In the genomic region with DNA sequence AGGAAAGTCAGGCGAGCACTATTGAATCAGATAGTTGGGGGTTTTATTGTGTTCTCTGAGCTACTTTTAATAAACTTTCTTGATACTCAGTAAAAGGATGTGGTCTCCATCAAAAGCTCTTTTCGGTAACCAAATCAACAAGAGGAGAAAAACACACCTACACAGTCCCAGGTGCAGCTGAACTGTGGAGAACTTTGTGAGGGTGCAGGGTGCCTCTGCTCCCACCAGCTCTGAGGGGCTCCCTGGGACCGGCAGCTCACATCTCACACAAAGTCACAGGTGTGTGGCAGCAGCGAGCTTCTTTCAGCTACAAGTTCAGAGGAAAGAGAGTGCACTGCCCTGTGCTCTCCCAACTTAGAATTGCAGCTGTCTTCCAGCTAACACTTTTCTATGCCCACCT, we compare ENCODE assay signal across 10 cellular contexts.
DNase-seq lines count a peak whose midpoint lies in the region; ATAC-seq and TF ChIP-seq lines count a peak whose summit lies in the region.
"Had no signal": no experiment of that assay in that cellular context is flagged by ENCODE, and none has a peak within 500 bp of the region (broad histone marks: within the 10 kb centered on the region; RNA-seq: fewer than 3 reads in every experiment).

No MANE protein-coding gene starts in this region.

- H3K36me3 Mint-ChIP-seq in T-helper 2 cell treated with Interferon-gamma antibody and Interleukin-4, amounts not matched to agents 5 μg/mL and 100 μg/mL, for 36 hours (ENCODE audit: low read depth): peaks cover 43% of the 10 kb centered on the region
- H3K36me3 Mint-ChIP-seq in activated naive CD4-positive, alpha-beta T cell treated with anti-CD3 and anti-CD28 coated beads for 36 hours (ENCODE audit: low read depth): peaks cover 9% of the 10 kb centered on the region

- no peaks in the 10 kb centered on the region for H3K4me1 ChIP-seq in tibial artery
- H3K4me1 ChIP-seq: parathyroid adenoma had no signal

- peak overlapping the region; percentile 70 for H3K4me3 Mint-ChIP-seq in T-helper 2 cell treated with Interferon-gamma antibody and Interleukin-4, amounts not matched to agents 5 μg/mL and 100 μg/mL, for 36 hours
- H3K4me3 Mint-ChIP-seq in activated naive CD4-positive, alpha-beta T cell treated with anti-CD3 and anti-CD28 coated beads for 36 hours: peak overlapping the region; percentile 36

- intact Hi-C loops in activated naive CD4-positive, alpha-beta T cell treated with anti-CD3 and anti-CD28 coated beads for 36 hours (cut with micrococcal nuclease): loop anchor here (1.0 to 5.0 kb wide), 12 partner anchors 21 to 1115 kb away; a partner anchor contains a TSS
- intact Hi-C loops in tibial artery (cut with DNase I; ENCODE audit: low total_unique reads): no loop called here

- TF ChIP-seq CTCF in GM13976 (IDR thresholded peaks at IDR 0.05; ENCODE audit: borderline replicate concordance, control extremely low read depth, extremely low read depth, insufficient read depth, missing control alignments) (no peak), tibial artery (IDR thresholded peaks at IDR 0.05) (no peak)

- peaks cover 57% of the 10 kb centered on the region for H3K4me1 Mint-ChIP-seq in T-helper 2 cell treated with Interferon-gamma antibody and Interleukin-4, amounts not matched to agents 5 μg/mL and 100 μg/mL, for 36 hours (ENCODE audit: low read depth)
- peaks cover 58% of the 10 kb centered on the region for H3K4me1 Mint-ChIP-seq in activated naive CD4-positive, alpha-beta T cell treated with anti-CD3 and anti-CD28 coated beads for 36 hours (ENCODE audit: low read depth)

- CTCF ChIA-PET in activated naive CD4-positive, alpha-beta T cell treated with anti-CD3 and anti-CD28 coated beads for 36 hours (lab: Charles Lee): interaction anchor here (0.6 to 3.6 kb wide), 9 partner anchors 9 to 258 kb away, joined by 3 to 31 read pairs (median 3); no protein-coding TSS in a partner anchor

- no peak overlapping the region for H3K27ac ChIP-seq in tibial artery
- H3K27ac ChIP-seq: parathyroid adenoma had no signal

- ATAC-seq in HG02798 (IDR thresholded peaks at IDR 0.05; ENCODE audit: poor library complexity, unreplicated experiment): no peak
- ATAC-seq in GM19467 (IDR thresholded peaks at IDR 0.05; ENCODE audit: unreplicated experiment): no peak

- no peak overlapping the region for H3K4me3 ChIP-seq in tibial artery

- H3K9me3 Mint-ChIP-seq in T-helper 2 cell treated with Interferon-gamma antibody and Interleukin-4, amounts not matched to agents 5 μg/mL and 100 μg/mL, for 36 hours: peaks cover 27% of the 10 kb centered on the region
- peaks cover 20% of the 10 kb centered on the region for H3K9me3 Mint-ChIP-seq in activated naive CD4-positive, alpha-beta T cell treated with anti-CD3 and anti-CD28 coated beads for 36 hours

- no peaks in the 10 kb centered on the region for H3K27me3 Mint-ChIP-seq in T-helper 2 cell treated with Interferon-gamma antibody and Interleukin-4, amounts not matched to agents 5 μg/mL and 100 μg/mL, for 36 hours (ENCODE audit: low read depth)
- no peaks in the 10 kb centered on the region for H3K27me3 Mint-ChIP-seq in activated naive CD4-positive, alpha-beta T cell treated with anti-CD3 and anti-CD28 coated beads for 36 hours (ENCODE audit: low read depth)

- H3K36me3 ChIP-seq in tibial artery: no peaks in the 10 kb centered on the region

- in situ Hi-C loops in GM13976 (cut with MboI; ENCODE audit: low sequenced_read_pairs, unreplicated experiment): no loop called here

- H3K27ac Mint-ChIP-seq in T-helper 2 cell treated with Interferon-gamma antibody and Interleukin-4, amounts not matched to agents 5 μg/mL and 100 μg/mL, for 36 hours: peak overlapping the region; percentile 91
- H3K27ac Mint-ChIP-seq in activated naive CD4-positive, alpha-beta T cell treated with anti-CD3 and anti-CD28 coated beads for 36 hours: peak overlapping the region; percentile 82

- H3K27me3 ChIP-seq in tibial artery: no peaks in the 10 kb centered on the region

- no peaks in the 10 kb centered on the region for H3K9me3 ChIP-seq in tibial artery

- DNase-seq in GM13976 (ENCODE audit: low spot score) (peak; percentile 16), NCI-H2107 treated with DMSO at 0.1 percent for 48 hours (lab: John Stamatoyannopoulos, UW; ENCODE audit: unreplicated experiment) (no peak), tibial artery (no peak)
- peak; percentile 72 for DNase-seq in T-helper 2 cell treated with Interferon-gamma antibody and Interleukin-4, amounts not matched to agents 5 μg/mL and 100 μg/mL, for 36 hours (ENCODE audit: low spot score)
- peak; percentile 82 for DNase-seq in activated naive CD4-positive, alpha-beta T cell treated with anti-CD3 and anti-CD28 coated beads for 36 hours
- DNase-seq in stimulated activated CD4-positive, alpha-beta T cell treated with anti-CD3 and anti-CD28 coated beads, Interleukin-4, amount 100 ng/mL, for 48 hours (ENCODE audit: low read depth in 2 of 2): peak; percentile 30 to 43
- DNase-seq: NCI-H1930 had no signal

Comparison
In these comparisons a context has a peak if more than half of its experiments do, and no peak if none do; other contexts are left out.
1. DNase-seq: peak in GM13976 (single experiment), T-helper 2 cell treated with Interferon-gamma antibody and Interleukin-4, amounts not matched to agents 5 μg/mL and 100 μg/mL, for 36 hours (single experiment), activated naive CD4-positive, alpha-beta T cell treated with anti-CD3 and anti-CD28 coated beads for 36 hours (single experiment) and stimulated activated CD4-positive, alpha-beta T cell treated with anti-CD3 and anti-CD28 coated beads, Interleukin-4, amount 100 ng/mL, for 48 hours (2 of 2); none in NCI-H2107 treated with DMSO at 0.1 percent for 48 hours (single experiment) and tibial artery (0 of 2).